ENCODE assay signal across 12 cellular contexts in the genomic region with DNA sequence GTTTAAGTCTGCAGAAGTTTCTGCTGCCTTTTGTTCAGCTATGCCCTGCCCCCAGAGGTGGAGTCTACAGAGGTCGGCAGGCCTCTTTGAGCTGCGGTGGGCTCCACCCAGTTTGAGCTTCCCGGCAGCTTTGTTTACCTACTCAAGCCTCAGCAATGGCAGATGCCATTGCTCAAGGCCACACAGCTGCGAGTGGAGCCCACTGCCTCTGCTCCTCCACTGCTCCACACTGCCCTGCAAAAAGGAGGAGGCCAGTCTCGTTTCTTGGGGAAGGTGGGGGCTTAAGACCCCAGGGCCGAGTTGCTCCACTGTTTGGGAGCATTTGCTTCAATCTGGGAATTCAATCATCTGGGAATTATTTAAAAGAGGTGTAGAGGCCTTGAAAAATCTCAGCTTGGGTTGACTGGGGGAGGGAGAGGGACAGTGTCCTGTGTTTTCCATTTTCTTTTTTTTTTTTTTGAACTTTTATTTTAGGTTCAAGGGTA.
DNase-seq lines count a peak whose midpoint lies in the region; ATAC-seq and TF ChIP-seq lines count a peak whose summit lies in the region.
"Had no signal": no experiment of that assay in that cellular context is flagged by ENCODE, and none has a peak within 500 bp of the region (broad histone marks: within the 10 kb centered on the region; RNA-seq: fewer than 3 reads in every experiment).

No MANE protein-coding gene starts in this region.

- no peak overlapping the region for H2BK20ac ChIP-seq in H9 (ENCODE audit: low read depth, low read length, poor library complexity, severe bottlenecking)

- H3K23me2 ChIP-seq in H9 (ENCODE audit: insufficient read length, low read depth, low read length, poor library complexity, severe bottlenecking) = no peaks in the 10 kb centered on the region

- TF ChIP-seq CTCF in CD4-positive, alpha-beta T cell (IDR thresholded peaks at IDR 0.05) = no peak
- TF ChIP-seq CTCF in H9 (conservative IDR thresholded peaks at IDR 0.05) = no peak

- H3K9me3 Mint-ChIP-seq in CD4-positive, alpha-beta T cell = peaks cover 6% of the 10 kb centered on the region
- H3K9me3 Mint-ChIP-seq in activated naive CD4-positive, alpha-beta T cell treated with anti-CD3 and anti-CD28 coated beads for 36 hours = peaks cover 3% of the 10 kb centered on the region
- peaks cover 2 to 9% of the 10 kb centered on the region in 2 experiments; a peak in 3 of 5 replicates for H3K9me3 Mint-ChIP-seq in H9

- H2BK12ac ChIP-seq in H9 (ENCODE audit: insufficient read length, low read depth, low read length) = no peak overlapping the region

- H3K79me1 ChIP-seq in H9 (ENCODE audit: insufficient read depth, low read depth, low read length, poor library complexity, severe bottlenecking) = no peaks in the 10 kb centered on the region

- no peaks in the 10 kb centered on the region for H3K9me3 ChIP-seq in CD4-positive, alpha-beta T cell (ENCODE audit: control insufficient read depth, low read length)
- H3K9me3 ChIP-seq in mucosa of stomach (ENCODE audit: control insufficient read depth, low read length) (no peaks in the 10 kb centered on the region), H9 (ENCODE audit: control insufficient read depth, low read depth, low read length) (no peaks in the 10 kb centered on the region), Karpas-422 (ENCODE audit: low read length) (no peaks in the 10 kb centered on the region)
- H3K9me3 ChIP-seq: Peyer's patch had no signal

- H3K4ac ChIP-seq in H9 (ENCODE audit: low read depth, low read length) = no peak overlapping the region

- no peak overlapping the region for H2BK120ac ChIP-seq in H9 (ENCODE audit: low read depth, low read length, poor library complexity, severe bottlenecking)

- H3K4me3 ChIP-seq in mucosa of stomach (ENCODE audit: low read length) = peak overlapping the region; percentile 1
- H3K4me3 ChIP-seq in Karpas-422 (ENCODE audit: low read length) = no peak overlapping the region
- H3K4me3 ChIP-seq: Peyer's patch had no signal

- CTCF ChIA-PET in CD4-positive, alpha-beta T cell (lab: Charles Lee) = interaction anchor here (0.9 kb wide), 1 partner anchor 929 kb away, joined by 3 read pairs; no protein-coding TSS in a partner anchor
- CTCF ChIA-PET in activated naive CD4-positive, alpha-beta T cell treated with anti-CD3 and anti-CD28 coated beads for 36 hours (lab: Charles Lee) = no interaction called here

- no peak overlapping the region for H3K4me2 ChIP-seq in H9 (ENCODE audit: insufficient read depth, insufficient read length, low read length)
- no peak overlapping the region for H3K4me2 ChIP-seq in Karpas-422 (ENCODE audit: low read depth, low read length, poor library complexity, severe bottlenecking)

- no peak overlapping the region for H4K8ac ChIP-seq in H9 (replicated peaks; ENCODE audit: insufficient read length, low read depth, low read length)

- H3K4me3 Mint-ChIP-seq in CD4-positive, alpha-beta T cell = peak overlapping the region; percentile 49
- H3K4me3 Mint-ChIP-seq in activated naive CD4-positive, alpha-beta T cell treated with anti-CD3 and anti-CD28 coated beads for 36 hours = peak overlapping the region; percentile 43
- H3K4me3 Mint-ChIP-seq in H9 = no peak overlapping the region
- H3K4me3 Mint-ChIP-seq: CD14-positive monocyte, immature natural killer cell had no signal

- no peaks in the 10 kb centered on the region for H3K27me3 Mint-ChIP-seq in CD4-positive, alpha-beta T cell
- no peaks in the 10 kb centered on the region for H3K27me3 Mint-ChIP-seq in activated naive CD4-positive, alpha-beta T cell treated with anti-CD3 and anti-CD28 coated beads for 36 hours (ENCODE audit: low read depth)
- no peaks in the 10 kb centered on the region; the same call in none of the 2 replicates for H3K27me3 Mint-ChIP-seq in H9 (ENCODE audit: low read depth)
- H3K27me3 Mint-ChIP-seq: progenitor cell of endocrine pancreas had no signal

- H3K9me2 ChIP-seq in Karpas-422 (replicated peaks; ENCODE audit: insufficient read depth, low read length) = no peaks in the 10 kb centered on the region

- H4K20me1 ChIP-seq in H9 (ENCODE audit: control insufficient read depth, insufficient read depth, insufficient read length) (no peaks in the 10 kb centered on the region), Karpas-422 (ENCODE audit: insufficient read depth, low read depth, low read length) (no peaks in the 10 kb centered on the region)

- H2AK5ac ChIP-seq in H9 (ENCODE audit: insufficient read length, low read length) = no peak overlapping the region

- peaks cover 7% of the 10 kb centered on the region for H3K4me1 ChIP-seq in mucosa of stomach (ENCODE audit: control insufficient read depth, insufficient read depth, low read length)
- no peaks in the 10 kb centered on the region for H3K4me1 ChIP-seq in H9 (ENCODE audit: insufficient read depth, low read length)
- no peaks in the 10 kb centered on the region for H3K4me1 ChIP-seq in Karpas-422 (ENCODE audit: low read length)

- no peak overlapping the region for H2AFZ ChIP-seq in H9 (ENCODE audit: low read length)
- H2AFZ ChIP-seq in Karpas-422 (ENCODE audit: low read length) = no peak overlapping the region

- POLR2A ChIA-PET in CD4-positive, alpha-beta T cell (lab: Charles Lee) = interaction anchor here (1.0 to 2.6 kb wide), 11 partner anchors 12 to 170 kb away, joined by 3 to 16 read pairs (median 5); a partner anchor contains a TSS

- H3K27me3 ChIP-seq in CD4-positive, alpha-beta T cell (ENCODE audit: control insufficient read depth, insufficient read depth, low read length) = no peaks in the 10 kb centered on the region
- H3K27me3 ChIP-seq in mucosa of stomach (ENCODE audit: control insufficient read depth, insufficient read depth, low read length) (no peaks in the 10 kb centered on the region), H9 (ENCODE audit: insufficient read depth, low read length) (no peaks in the 10 kb centered on the region), Karpas-422 (ENCODE audit: low read length) (no peaks in the 10 kb centered on the region)
- H3K27me3 ChIP-seq: Peyer's patch had no signal

- no peak overlapping the region for H3K56ac ChIP-seq in H9 (ENCODE audit: insufficient read length, low read depth, low read length)

- no peaks in the 10 kb centered on the region for H3K36me3 ChIP-seq in mucosa of stomach (ENCODE audit: control insufficient read depth, insufficient read depth, low read length)
- no peaks in the 10 kb centered on the region for H3K36me3 ChIP-seq in Karpas-422 (ENCODE audit: insufficient read depth, low read length)
- H3K36me3 ChIP-seq: Peyer's patch had no signal

- H3K23ac ChIP-seq in H9 (ENCODE audit: insufficient read length, low read depth, low read length) = no peak overlapping the region

- peak overlapping the region; percentile 97 for H3K27ac Mint-ChIP-seq in CD4-positive, alpha-beta T cell
- peak overlapping the region; percentile 72 for H3K27ac Mint-ChIP-seq in activated naive CD4-positive, alpha-beta T cell treated with anti-CD3 and anti-CD28 coated beads for 36 hours
- H3K27ac Mint-ChIP-seq in H9 = peak overlapping the region in 1 of 3 experiments; percentile 53; a peak in 1 of 7 replicates
- H3K27ac Mint-ChIP-seq: immature natural killer cell, progenitor cell of endocrine pancreas had no signal

- H3K79me2 ChIP-seq in H9 (ENCODE audit: insufficient read depth, low read length) (no peaks in the 10 kb centered on the region), Karpas-422 (ENCODE audit: low read length) (no peaks in the 10 kb centered on the region)

- H3T11ph ChIP-seq in H9 (ENCODE audit: low read length) = no peak overlapping the region

- no peak overlapping the region for H4K5ac ChIP-seq in H9 (ENCODE audit: insufficient read length, low read depth, low read length)

- no peaks in the 10 kb centered on the region for H3K36me3 Mint-ChIP-seq in CD4-positive, alpha-beta T cell (ENCODE audit: low read depth)
- H3K36me3 Mint-ChIP-seq in activated naive CD4-positive, alpha-beta T cell treated with anti-CD3 and anti-CD28 coated beads for 36 hours (ENCODE audit: low read depth) = no peaks in the 10 kb centered on the region
- no peaks in the 10 kb centered on the region for H3K36me3 Mint-ChIP-seq in H9 (ENCODE audit: insufficient read depth in 1 of 3, low read depth in 3 of 3)
- H3K36me3 Mint-ChIP-seq: CD14-positive monocyte, immature natural killer cell had no signal

- ATAC-seq in CD4-positive, alpha-beta T cell (ENCODE audit: poor library complexity) = peak; percentile 69
- no peak for ATAC-seq in HG03095 (IDR thresholded peaks at IDR 0.05; ENCODE audit: unreplicated experiment)

- H3K9ac ChIP-seq in mucosa of stomach (ENCODE audit: low read length) (no peak overlapping the region), H9 (ENCODE audit: extremely low read depth, insufficient read length, low read length) (no peak overlapping the region), Karpas-422 (ENCODE audit: low read length) (no peak overlapping the region)

- no peak overlapping the region for H2BK15ac ChIP-seq in H9 (ENCODE audit: low read depth, low read length)

- H3K4me1 Mint-ChIP-seq in CD4-positive, alpha-beta T cell (ENCODE audit: low read depth) = peaks cover 54% of the 10 kb centered on the region
- peaks cover 53% of the 10 kb centered on the region for H3K4me1 Mint-ChIP-seq in activated naive CD4-positive, alpha-beta T cell treated with anti-CD3 and anti-CD28 coated beads for 36 hours (ENCODE audit: low read depth)
- peaks cover 10 to 15% of the 10 kb centered on the region in 2 experiments for H3K4me1 Mint-ChIP-seq in H9

- no peak overlapping the region for H2BK5ac ChIP-seq in H9 (ENCODE audit: insufficient read length, low read length)

- intact Hi-C loops in CD4-positive, alpha-beta T cell (cut with DNase I, micrococcal nuclease) = loop anchor here (5.0 kb wide), 1 partner anchor 146 kb away; a partner anchor contains a TSS
- intact Hi-C loops in activated naive CD4-positive, alpha-beta T cell treated with anti-CD3 and anti-CD28 coated beads for 36 hours (cut with micrococcal nuclease) = loop anchor here (10.0 kb wide), 1 partner anchor 424 kb away; no protein-coding TSS in a partner anchor

- H3K18ac ChIP-seq in H9 (ENCODE audit: insufficient read length, low read depth, low read length) = no peak overlapping the region

- peak; percentile 39 to 81 (median 68) for DNase-seq in CD4-positive, alpha-beta T cell
- DNase-seq in RPMI7951 (ENCODE audit: low read depth) (peak; percentile 48), H9 (no peak), HK-2 (ENCODE audit: unreplicated experiment) (no peak), Karpas-422 (no peak)
- peak; percentile 70 for DNase-seq in activated naive CD4-positive, alpha-beta T cell treated with anti-CD3 and anti-CD28 coated beads for 36 hours
- DNase-seq: immature natural killer cell had no signal

- H3K27ac ChIP-seq in CD4-positive, alpha-beta T cell (ENCODE audit: low read depth, low read length) = peak overlapping the region; percentile 15
- H3K27ac ChIP-seq in H9 (ENCODE audit: insufficient read length, low read depth, low read length) = no peak overlapping the region
- no peak overlapping the region for H3K27ac ChIP-seq in Karpas-422 (ENCODE audit: low read length)
- H3K27ac ChIP-seq: Peyer's patch had no signal

- no peak overlapping the region for H4K91ac ChIP-seq in H9 (ENCODE audit: insufficient read length, low read depth, low read length)

- H3K14ac ChIP-seq in H9 (ENCODE audit: insufficient read depth, low read length) = no peak overlapping the region

- no CpG with 5 or more reads among the region's 6 CpGs for WGBS in H9 (ENCODE audit: extremely low coverage, insufficient read length, low lambda C conversion rate)

Comparison
In these comparisons a context has a peak if more than half of its experiments do, and no peak if none do; other contexts are left out.
1. DNase-seq: peak in CD4-positive, alpha-beta T cell (10 of 10), RPMI7951 (single experiment) and activated naive CD4-positive, alpha-beta T cell treated with anti-CD3 and anti-CD28 coated beads for 36 hours (single experiment); none in H9 (single experiment), HK-2 (single experiment) and Karpas-422 (single experiment).
2. H3K4me3 Mint-ChIP-seq: peak in CD4-positive, alpha-beta T cell (single experiment) and activated naive CD4-positive, alpha-beta T cell treated with anti-CD3 and anti-CD28 coated beads for 36 hours (single experiment); none in H9 (0 of 2).